8 cellular contexts compared by ENCODE assay signal in the genomic region with DNA sequence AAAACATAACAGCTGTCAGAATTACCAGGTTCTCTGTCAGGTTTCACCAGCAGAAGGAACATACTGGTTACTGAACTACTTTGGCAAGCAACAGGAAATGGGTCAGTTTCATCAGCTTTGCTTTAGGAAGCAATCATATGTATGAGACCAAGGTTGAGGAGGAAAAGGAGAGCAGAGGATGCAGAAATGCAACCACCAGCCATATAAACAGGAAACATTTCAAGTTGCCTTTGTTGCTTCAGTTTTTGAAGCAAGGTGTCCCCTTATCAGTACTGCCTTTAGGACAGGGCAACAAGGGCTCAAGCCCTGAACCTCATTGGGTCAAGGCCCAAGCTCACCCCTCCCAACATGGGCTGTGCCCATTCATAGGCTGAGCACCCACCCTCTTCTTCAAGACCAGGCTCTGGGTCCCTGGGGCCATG. TPM values are rescaled to one million over a fixed set of nuclear protein-coding genes. Genes with fewer than 3 reads are reported as not detected.
DNase-seq lines count a peak whose midpoint lies in the region; ATAC-seq and TF ChIP-seq lines count a peak whose summit lies in the region.

No MANE protein-coding gene starts in this region.

- peaks cover 61% of the 10 kb centered on the region for H3K4me1 Mint-ChIP-seq in activated CD8-positive, alpha-beta memory T cell treated with anti-CD3 and anti-CD28 coated beads, Interleukin-2, amount 10 ng/mL, durations not matched to agents 7 days and 5 days
- H3K4me1 Mint-ChIP-seq in activated T-helper 17 cell treated with anti-CD3 and anti-CD28 coated beads, Interleukin-2, amount 50 U/mL, for 72 hours, result peaks cover 58% of the 10 kb centered on the region

- H2AFZ ChIP-seq in trophoblast cell (ENCODE audit: insufficient read depth, low read length, poor library complexity), result no peak overlapping the region

- H4K12ac ChIP-seq in trophoblast cell (ENCODE audit: low read depth, low read length), result no peak overlapping the region

- H3K4me3 ChIP-seq in stomach, result no peak overlapping the region
- H3K4me3 ChIP-seq in ovary, result no peak overlapping the region
- H3K4me3 ChIP-seq in trophoblast cell (ENCODE audit: low read depth, low read length), result no peak overlapping the region

- no peaks in the 10 kb centered on the region for H3K27me3 ChIP-seq in stomach
- no peaks in the 10 kb centered on the region for H3K27me3 ChIP-seq in ovary
- no peaks in the 10 kb centered on the region for H3K27me3 ChIP-seq in trophoblast cell (ENCODE audit: insufficient read depth, low read length)

- H3K36me3 Mint-ChIP-seq in activated CD8-positive, alpha-beta memory T cell treated with anti-CD3 and anti-CD28 coated beads, Interleukin-2, amount 10 ng/mL, durations not matched to agents 7 days and 5 days, result peaks cover 20% of the 10 kb centered on the region
- peaks cover 26% of the 10 kb centered on the region for H3K36me3 Mint-ChIP-seq in activated T-helper 17 cell treated with anti-CD3 and anti-CD28 coated beads, Interleukin-2, amount 50 U/mL, for 72 hours (ENCODE audit: low read depth)

- H4K91ac ChIP-seq in trophoblast cell (ENCODE audit: low read depth, low read length), result no peak overlapping the region

- peak overlapping the region; percentile 18 for H3K4me3 Mint-ChIP-seq in activated CD8-positive, alpha-beta memory T cell treated with anti-CD3 and anti-CD28 coated beads, Interleukin-2, amount 10 ng/mL, durations not matched to agents 7 days and 5 days
- peak overlapping the region; percentile 59 for H3K4me3 Mint-ChIP-seq in activated T-helper 17 cell treated with anti-CD3 and anti-CD28 coated beads, Interleukin-2, amount 50 U/mL, for 72 hours

- H2BK5ac ChIP-seq in trophoblast cell (ENCODE audit: low read depth, low read length, poor library complexity), result no peak overlapping the region

- H3K14ac ChIP-seq in trophoblast cell (ENCODE audit: low read length), result no peak overlapping the region

- no peak overlapping the region for H2AK5ac ChIP-seq in trophoblast cell (ENCODE audit: low read length)

- H4K8ac ChIP-seq in trophoblast cell (ENCODE audit: low read depth, low read length), result no peak overlapping the region

- TF ChIP-seq CTCF in stomach (IDR thresholded peaks at IDR 0.05), result no peak
- TF ChIP-seq CTCF in ovary (IDR thresholded peaks at IDR 0.05), result no peak

- H3K4ac ChIP-seq in trophoblast cell (ENCODE audit: low read depth, low read length), result no peak overlapping the region

- CTCF ChIA-PET in activated CD8-positive, alpha-beta memory T cell treated with anti-CD3 and anti-CD28 coated beads, Interleukin-2, amount 10 ng/mL, durations not matched to agents 7 days and 5 days (lab: Charles Lee), result interaction anchor here (0.7 to 2.4 kb wide), 8 partner anchors 10 to 233 kb away, joined by 3 to 5 read pairs (median 3); partner anchors contain the start of gene HIPK2

- no peak overlapping the region for H3K18ac ChIP-seq in trophoblast cell (ENCODE audit: low read length)

- no peak overlapping the region for H3K9ac ChIP-seq in trophoblast cell (ENCODE audit: low read length)

- H2BK120ac ChIP-seq in trophoblast cell (ENCODE audit: insufficient read depth, low read length, poor library complexity), result no peak overlapping the region

- no peak for TF ChIP-seq EP300 in stomach (IDR thresholded peaks at IDR 0.05)
- no peak for TF ChIP-seq EP300 in ovary (IDR thresholded peaks at IDR 0.05)

- peak overlapping the region; percentile 95 for H3K27ac Mint-ChIP-seq in activated CD8-positive, alpha-beta memory T cell treated with anti-CD3 and anti-CD28 coated beads, Interleukin-2, amount 10 ng/mL, durations not matched to agents 7 days and 5 days
- peak overlapping the region; percentile 84 for H3K27ac Mint-ChIP-seq in activated T-helper 17 cell treated with anti-CD3 and anti-CD28 coated beads, Interleukin-2, amount 50 U/mL, for 72 hours

- no peak for DNase-seq in activated CD8-positive, alpha-beta memory T cell treated with anti-CD3 and anti-CD28 coated beads, Interleukin-2, amount 10 ng/mL, durations not matched to agents 7 days and 5 days
- no peak for DNase-seq in activated CD8-positive, alpha-beta memory T cell treated with anti-CD3 and anti-CD28 coated beads for 24 hours
- DNase-seq in stomach (no peak), hippocampal formation (lab: John Stamatoyannopoulos, UW) (no peak), ovary (no peak), trophoblast cell (no peak)

- no peak overlapping the region for H3K4me2 ChIP-seq in trophoblast cell (ENCODE audit: low read length)

- H3K27ac ChIP-seq in stomach (peak overlapping the region in 4 of 5 donors; percentile 30 to 79 (median 34)), ovary (no peak overlapping the region), trophoblast cell (ENCODE audit: low read depth, low read length) (no peak overlapping the region)

- H3K9me3 ChIP-seq in stomach (no peaks in the 10 kb centered on the region), ovary (no peaks in the 10 kb centered on the region), trophoblast cell (ENCODE audit: insufficient read depth, low read depth, low read length) (no peaks in the 10 kb centered on the region)

- no peaks in the 10 kb centered on the region for H3K79me1 ChIP-seq in trophoblast cell (ENCODE audit: low read length)

- H3K4me1 ChIP-seq in stomach (peaks cover 42 to 81% (median 66%) of the 10 kb centered on the region in 4 donors), ovary (ENCODE audit: insufficient read depth) (peaks cover 1% of the 10 kb centered on the region), trophoblast cell (ENCODE audit: control insufficient read depth in 1 of 2, insufficient read depth in 2 of 2, low read length in 2 of 2) (peaks cover 5 to 8% of the 10 kb centered on the region in 2 experiments)

- TF ChIP-seq POLR2A in stomach (IDR thresholded peaks at IDR 0.05) (no peak), ovary (IDR thresholded peaks at IDR 0.05) (no peak)

- H3K36me3 ChIP-seq in stomach (peaks cover 0 to 29% (median 6%) of the 10 kb centered on the region in 4 donors), ovary (no peaks in the 10 kb centered on the region), trophoblast cell (ENCODE audit: control insufficient read depth in 1 of 2, insufficient read depth in 2 of 2, low read length in 2 of 2) (no peaks in the 10 kb centered on the region)

- H3K27me3 Mint-ChIP-seq in activated CD8-positive, alpha-beta memory T cell treated with anti-CD3 and anti-CD28 coated beads, Interleukin-2, amount 10 ng/mL, durations not matched to agents 7 days and 5 days, result no peaks in the 10 kb centered on the region
- no peaks in the 10 kb centered on the region for H3K27me3 Mint-ChIP-seq in activated T-helper 17 cell treated with anti-CD3 and anti-CD28 coated beads, Interleukin-2, amount 50 U/mL, for 72 hours

- intact Hi-C loops in stomach (cut with DNase I; ENCODE audit: low total_unique reads) (no loop called here), ovary (cut with DNase I) (no loop called here)

- no peak overlapping the region for H2BK12ac ChIP-seq in trophoblast cell (ENCODE audit: low read length)

- no peak overlapping the region for H3K23ac ChIP-seq in trophoblast cell (ENCODE audit: low read length)

- H3K79me2 ChIP-seq in trophoblast cell (ENCODE audit: control insufficient read depth, insufficient read depth, low read length, poor library complexity), result no peaks in the 10 kb centered on the region

- ATAC-seq in activated CD8-positive, alpha-beta memory T cell treated with anti-CD3 and anti-CD28 coated beads, Interleukin-2, amount 10 ng/mL, durations not matched to agents 7 days and 5 days, result peak; percentile 87
- ATAC-seq in HG03039 (IDR thresholded peaks at IDR 0.05; ENCODE audit: unreplicated experiment), result peak; percentile 58
- ATAC-seq in activated T-helper 17 cell treated with anti-CD3 and anti-CD28 coated beads, Interleukin-2, amount 50 U/mL, for 72 hours (replicated peaks), result peak; percentile 65

- no peaks in the 10 kb centered on the region for H3K9me3 Mint-ChIP-seq in activated CD8-positive, alpha-beta memory T cell treated with anti-CD3 and anti-CD28 coated beads, Interleukin-2, amount 10 ng/mL, durations not matched to agents 7 days and 5 days (ENCODE audit: low read depth)
- no peaks in the 10 kb centered on the region for H3K9me3 Mint-ChIP-seq in activated T-helper 17 cell treated with anti-CD3 and anti-CD28 coated beads, Interleukin-2, amount 50 U/mL, for 72 hours

RNA-seq across cellular contexts. Expression of gene HIPK2, which starts 10.2 kb away (rescaled TPM):
- 10 to 100 TPM; 20.2 to 21.4 TPM for total RNA-seq in activated CD8-positive, alpha-beta memory T cell treated with anti-CD3 and anti-CD28 coated beads, Interleukin-2, amount 10 ng/mL, durations not matched to agents 7 days and 5 days
- total RNA-seq in activated T-helper 17 cell treated with anti-CD3 and anti-CD28 coated beads, Interleukin-2, amount 50 U/mL, for 72 hours, result 10 to 100 TPM; 44.2 to 46.9 TPM
- total RNA-seq in stomach (100 to 1,000 TPM in 1 of 5 donors, 10 to 100 TPM in 3, 1 to 10 TPM in 1; 9.3 to 103 (median 60.7) TPM), ovary (10 to 100 TPM in 6 of 7 donors, 1 to 10 TPM in 1; 9.9 to 38.4 (median 35.1) TPM)
- polyA plus RNA-seq in stomach (10 to 100 TPM in 2 of 3 donors, 1 to 10 TPM in 1; 3.4 to 45.0 (median 10.7) TPM), ovary (10 to 100 TPM in 1 of 2 donors, 1 to 10 TPM in 1; 7.3 to 14.8 TPM)
- polyA plus RNA-seq in trophoblast cell (2013), result 6.8 and 8.0 TPM in 2 replicates

Comparison
In these comparisons a context has a peak if more than half of its experiments do, and no peak if none do; other contexts are left out.
1. H3K27ac ChIP-seq: peak in stomach (4 of 5); none in ovary (0 of 2) and trophoblast cell (single experiment).
2. Peak in every context shown above with its lines, with median percentiles within 50 percentile points of each other: ATAC-seq.